In genomic region chr9:86072393-86073016, GRCh38 we compare ENCODE assay signal across 26 cellular contexts. TPM values are rescaled to one million over a fixed set of nuclear protein-coding genes. Genes with fewer than 3 reads are reported as not detected.
DNase-seq lines count a peak whose midpoint lies in the region; ATAC-seq, FAIRE-seq and TF ChIP-seq lines count a peak whose summit lies in the region.
"Had no signal": no experiment of that assay in that cellular context is flagged by ENCODE, and none has a peak within 500 bp of the region (broad histone marks: within the 10 kb centered on the region; RNA-seq: fewer than 3 reads in every experiment).

No MANE protein-coding gene starts in this region.

- 80 to 93% (median 86%) methylated on average over 2 of the region's 2 CpGs for WGBS in small intestine, 3 donors

- in situ Hi-C loops in astrocyte of the spinal cord (cut with HindIII; ENCODE audit: low sequenced_read_pairs) = no loop called here

- peaks cover 0 to 49% of the 10 kb centered on the region in 2 experiments; a peak in 2 of 3 replicates for H3K36me3 ChIP-seq in HEK293 (ENCODE audit: control insufficient read depth in 2 of 2, insufficient read depth in 1 of 2, low read length in 2 of 2)
- peaks cover 0 to 2% of the 10 kb centered on the region in 2 donors for H3K36me3 ChIP-seq in small intestine (ENCODE audit: control insufficient read depth in 2 of 2, insufficient read depth in 2 of 2, low read length in 2 of 2)
- H3K36me3 ChIP-seq: cardiac muscle cell, upper lobe of right lung had no signal

- H3K4me3 Mint-ChIP-seq in T-helper 17 cell = no peak overlapping the region
- H3K4me3 Mint-ChIP-seq: activated T-cell treated with anti-CD3 and anti-CD28 coated beads, Interleukin-2, amount 50 U/mL, for 24 hours; naive B cell had no signal

- no peak for FAIRE-seq in small intestine (lab: Jason Lieb, UNC)
- FAIRE-seq: endometrium, K562, TTC549 had no signal

- CTCF ChIA-PET in AG04450 (lab: Charles Lee) (interaction anchor here (0.5 kb wide), 1 partner anchor 62 kb away, joined by 5 read pairs; no protein-coding TSS in a partner anchor), HEK293 (lab: Yijun Ruan, JAX) (interaction anchor here (0.6 to 1.0 kb wide), 3 partner anchors 12 to 456 kb away, joined by 3 to 7 read pairs (median 6); no protein-coding TSS in a partner anchor)

- peaks cover 21% of the 10 kb centered on the region for H3K27me3 Mint-ChIP-seq in T-helper 17 cell
- H3K27me3 Mint-ChIP-seq: activated T-cell treated with anti-CD3 and anti-CD28 coated beads, Interleukin-2, amount 50 U/mL, for 24 hours had no signal

- H3K4me3 ChIP-seq in AG04450 (ENCODE audit: low read depth, low read length) = no peak overlapping the region
- no peak overlapping the region for H3K4me3 ChIP-seq in HEK293 (ENCODE audit: low read depth, low read length)
- H3K4me3 ChIP-seq in astrocyte of the spinal cord (ENCODE audit: low read depth, low read length) = no peak overlapping the region
- H3K4me3 ChIP-seq in small intestine (ENCODE audit: low read depth in 1 of 2, low read length in 2 of 2) = no peak overlapping the region
- H3K4me3 ChIP-seq: cardiac muscle cell, K562, SJCRH30, upper lobe of right lung had no signal

- H3K9me3 ChIP-seq in AG04450 (ENCODE audit: control insufficient read depth, insufficient read depth, low read length) (no peaks in the 10 kb centered on the region), HEK293 (ENCODE audit: control insufficient read depth, insufficient read depth, low read depth, low read length) (no peaks in the 10 kb centered on the region), T-helper 17 cell (ENCODE audit: control insufficient read depth, low read length, poor library complexity, severe bottlenecking) (no peaks in the 10 kb centered on the region), small intestine (ENCODE audit: control insufficient read depth, low read depth) (no peaks in the 10 kb centered on the region)
- H3K9me3 ChIP-seq: SJCRH30, upper lobe of right lung had no signal

- no peaks in the 10 kb centered on the region for H3K4me1 ChIP-seq in HEK293 (ENCODE audit: control insufficient read depth, insufficient read depth, low read length)
- H3K4me1 ChIP-seq in small intestine (ENCODE audit: control insufficient read depth in 2 of 2, insufficient read depth in 1 of 2, low read depth in 1 of 2, low read length in 1 of 2) = no peaks in the 10 kb centered on the region
- H3K4me1 ChIP-seq: SJCRH30, upper lobe of right lung had no signal

- POLR2A ChIA-PET in AG04450 (lab: Yijun Ruan, JAX) = no interaction called here
- POLR2A ChIA-PET in HEK293 (lab: Yijun Ruan, JAX) = interaction anchor here (0.6 kb wide), 1 partner anchor 35 kb away, joined by 4 read pairs; no protein-coding TSS in a partner anchor

- H3K27me3 ChIP-seq in AG04450 (ENCODE audit: control insufficient read depth, insufficient read depth, low read length) = no peaks in the 10 kb centered on the region
- no peaks in the 10 kb centered on the region for H3K27me3 ChIP-seq in small intestine (ENCODE audit: control insufficient read depth in 2 of 2, insufficient read depth in 2 of 2, low read length in 2 of 2)
- H3K27me3 ChIP-seq: cardiac muscle cell, SJCRH30, upper lobe of right lung had no signal

- no peak for TF ChIP-seq CTCF in AG04450 (IDR thresholded peaks at IDR 0.05; ENCODE audit: low read depth, low read length)
- TF ChIP-seq CTCF in HEK293 (tag by site-specific recombination; IDR thresholded peaks at IDR 0.05) = no peak
- TF ChIP-seq CTCF in astrocyte of the spinal cord (IDR thresholded peaks at IDR 0.05; ENCODE audit: low read depth, low read length) = no peak

- H3K4me1 Mint-ChIP-seq in T-helper 17 cell = peaks cover 4% of the 10 kb centered on the region
- H3K4me1 Mint-ChIP-seq: naive B cell had no signal

- DNase-seq in AG04450 (ENCODE audit: low read depth, low spot score) (peak; percentile 11), astrocyte of the spinal cord (ENCODE audit: low read depth, low spot score) (peak; percentile 48), middle frontal gyrus (ENCODE audit: extremely low spot score, low spot score) (peak; percentile 37), T-helper 17 cell (no peak), small intestine (no peak), NCI-H1092 (lab: John Stamatoyannopoulos, UW) (no peak)
- DNase-seq: activated CD8-positive, alpha-beta memory T cell treated with anti-CD3 and anti-CD28 coated beads for 24 hours; activated naive CD4-positive, alpha-beta T cell treated with Interleukin-2 at 50 U/mL for 16 hours; activated T-cell treated with anti-CD3 and anti-CD28 coated beads, Interleukin-2, amount 50 U/mL, for 24 hours; dermis blood vessel endothelial cell; mesenchymal stem cell; naive B cell; NCI-H2171 treated with DMSO at 0.1 percent for 48 hours; NCI-H526; nucleus accumbens; SJCRH30; substantia nigra; T-helper 1 cell; upper lobe of right lung had no signal

- ATAC-seq in T-helper 17 cell (no peak), GM21619 (IDR thresholded peaks at IDR 0.05; ENCODE audit: unreplicated experiment) (no peak)
- ATAC-seq: K562, upper lobe of right lung had no signal

- H3K27ac ChIP-seq in AG04450 (ENCODE audit: low read depth, low read length) (peak overlapping the region; percentile 58), HEK293 (ENCODE audit: extremely low read depth, low read depth, low read length) (no peak overlapping the region), small intestine (ENCODE audit: low read depth in 1 of 2, low read length in 1 of 2) (no peak overlapping the region)
- H3K27ac ChIP-seq: C4-2B, cardiac muscle cell, SJCRH30, upper lobe of right lung had no signal

- no peaks in the 10 kb centered on the region for H3K36me3 Mint-ChIP-seq in T-helper 17 cell (ENCODE audit: low read depth)
- H3K36me3 Mint-ChIP-seq: naive B cell had no signal

- H3K27ac Mint-ChIP-seq in T-helper 17 cell = no peak overlapping the region
- H3K27ac Mint-ChIP-seq: activated T-cell treated with anti-CD3 and anti-CD28 coated beads, Interleukin-2, amount 50 U/mL, for 24 hours; naive B cell had no signal

TF ChIP-seq in HEK293, 187 proteins besides CTCF, POLR2A, EP300 and RAD21:
- TF ChIP-seq ZNF174 (tag by site-specific recombination; IDR thresholded peaks at IDR 0.05) (no peak), ZNF664 (tag by site-specific recombination; IDR thresholded peaks at IDR 0.05) (peak; percentile 86), ZEB2 (tag by site-specific recombination; IDR thresholded peaks at IDR 0.05) (0 out of 2 replicates have a peak, but pooled peaks have one; percentile 32), ZNF202 (tag by site-specific recombination; IDR thresholded peaks at IDR 0.05; ENCODE audit: borderline replicate concordance) (no peak), ZNF561 (tag by site-specific recombination; IDR thresholded peaks at IDR 0.05; ENCODE audit: borderline replicate concordance) (no peak), SP7 (tag by site-specific recombination; IDR thresholded peaks at IDR 0.05) (peak; percentile 78)
- TF ChIP-seq, protein P1, sequence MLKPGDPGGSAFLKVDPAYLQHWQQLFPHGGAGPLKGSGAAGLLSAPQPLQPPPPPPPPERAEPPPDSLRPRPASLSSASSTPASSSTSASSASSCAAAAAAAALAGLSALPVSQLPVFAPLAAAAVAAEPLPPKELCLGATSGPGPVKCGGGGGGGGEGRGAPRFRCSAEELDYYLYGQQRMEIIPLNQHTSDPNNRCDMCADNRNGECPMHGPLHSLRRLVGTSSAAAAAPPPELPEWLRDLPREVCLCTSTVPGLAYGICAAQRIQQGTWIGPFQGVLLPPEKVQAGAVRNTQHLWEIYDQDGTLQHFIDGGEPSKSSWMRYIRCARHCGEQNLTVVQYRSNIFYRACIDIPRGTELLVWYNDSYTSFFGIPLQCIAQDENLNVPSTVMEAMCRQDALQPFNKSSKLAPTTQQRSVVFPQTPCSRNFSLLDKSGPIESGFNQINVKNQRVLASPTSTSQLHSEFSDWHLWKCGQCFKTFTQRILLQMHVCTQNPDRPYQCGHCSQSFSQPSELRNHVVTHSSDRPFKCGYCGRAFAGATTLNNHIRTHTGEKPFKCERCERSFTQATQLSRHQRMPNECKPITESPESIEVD (tag by site-specific recombination; IDR thresholded peaks at IDR 0.05) = peak; percentile 70
- TF ChIP-seq, protein P2, sequence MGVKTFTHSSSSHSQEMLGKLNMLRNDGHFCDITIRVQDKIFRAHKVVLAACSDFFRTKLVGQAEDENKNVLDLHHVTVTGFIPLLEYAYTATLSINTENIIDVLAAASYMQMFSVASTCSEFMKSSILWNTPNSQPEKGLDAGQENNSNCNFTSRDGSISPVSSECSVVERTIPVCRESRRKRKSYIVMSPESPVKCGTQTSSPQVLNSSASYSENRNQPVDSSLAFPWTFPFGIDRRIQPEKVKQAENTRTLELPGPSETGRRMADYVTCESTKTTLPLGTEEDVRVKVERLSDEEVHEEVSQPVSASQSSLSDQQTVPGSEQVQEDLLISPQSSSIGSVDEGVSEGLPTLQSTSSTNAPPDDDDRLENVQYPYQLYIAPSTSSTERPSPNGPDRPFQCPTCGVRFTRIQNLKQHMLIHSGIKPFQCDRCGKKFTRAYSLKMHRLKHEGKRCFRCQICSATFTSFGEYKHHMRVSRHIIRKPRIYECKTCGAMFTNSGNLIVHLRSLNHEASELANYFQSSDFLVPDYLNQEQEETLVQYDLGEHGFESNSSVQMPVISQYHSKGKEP (tag by site-specific recombination; IDR thresholded peaks at IDR 0.05) = 0 out of 2 replicates have a peak, but pooled peaks have one; percentile 15
TF ChIP-seq in HEK293: peak in this region for 5.

RNA-seq across cellular contexts. Expression of gene GOLM1, which starts 26.9 kb away (rescaled TPM):
- polyA plus RNA-seq in AG04450 (2011; rRNA removed) (64.3 and 75.0 TPM in 2 replicates), small intestine (100 to 1,000 TPM in 1 of 3 donors, 10 to 100 TPM in 2; 17.8 to 318 (median 22.6) TPM)
- polyA minus RNA-seq in AG04450 (2011; rRNA and poly(A)+ RNA removed) = 60.0 and 65.6 TPM in 2 replicates
- under 1 TPM in 1 of 2 donors, not detected in 1; 0.47 TPM for total RNA-seq in T-helper 17 cell

Comparison
In these comparisons a context has a peak if more than half of its experiments do, and no peak if none do; other contexts are left out.
1. DNase-seq: peak in AG04450 (single experiment), astrocyte of the spinal cord (single experiment) and middle frontal gyrus (single experiment); none in T-helper 17 cell (0 of 3), small intestine (single experiment) and NCI-H1092 (single experiment).